ENCODE assay signal across 28 cellular contexts in the genomic region with DNA sequence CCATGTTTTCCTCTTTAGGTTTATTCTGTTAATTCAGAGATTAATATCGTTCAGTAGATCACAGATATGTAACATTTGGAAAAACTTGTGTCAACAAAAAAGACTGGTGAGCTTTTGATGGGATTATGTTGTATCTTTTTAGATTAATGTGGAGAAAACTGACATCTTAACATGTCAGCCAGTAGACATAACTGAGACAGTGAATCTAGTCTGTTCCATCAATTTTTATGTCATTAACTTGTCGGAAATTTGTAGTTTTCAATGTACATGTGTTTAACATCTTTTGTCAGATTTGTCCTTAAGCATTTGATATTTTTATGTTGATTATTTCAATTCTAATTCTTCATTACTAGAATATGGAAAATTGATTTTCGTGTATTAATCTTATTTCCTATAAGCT. TPM values are rescaled to one million over a fixed set of nuclear protein-coding genes. Genes with fewer than 3 reads are reported as not detected.
"Had no signal": no experiment of that assay in that cellular context is flagged by ENCODE, and none has a peak within 500 bp of the region (broad histone marks: within the 10 kb centered on the region; RNA-seq: fewer than 3 reads in every experiment).

No MANE protein-coding gene starts in this region.

- FAIRE-seq: colon, endometrium, endothelial cell of umbilical vein, frontal cortex had no signal

- H3K27ac ChIP-seq: colonic mucosa, coronary artery, dorsolateral prefrontal cortex, epithelial cell of prostate, esophagus muscularis mucosa, esophagus squamous epithelium, foreskin keratinocyte, gastrocnemius medialis, gastroesophageal sphincter, heart left ventricle, heart right ventricle had no signal

- H3K4me3 ChIP-seq: colonic mucosa, coronary artery, dorsolateral prefrontal cortex, esophagus muscularis mucosa, esophagus squamous epithelium, gastrocnemius medialis, gastroesophageal sphincter, heart left ventricle, heart right ventricle had no signal

- DNase-seq: colonic mucosa; cortex of kidney; dermis blood vessel endothelial cell; dorsolateral prefrontal cortex; effector CD4-positive, alpha-beta T cell; effector CD8-positive, alpha-beta T cell; effector memory CD4-positive, alpha-beta T cell; effector memory CD8-positive, alpha-beta T cell; endodermal cell; erythroblast; esophagus squamous epithelium; foreskin fibroblast; foreskin keratinocyte; foreskin melanocyte; gastrocnemius medialis; glutamatergic neuron; head of caudate nucleus; heart left ventricle; heart right ventricle had no signal

- H3K9me3 ChIP-seq: colonic mucosa, esophagus muscularis mucosa, esophagus squamous epithelium, gastrocnemius medialis, gastroesophageal sphincter, heart right ventricle had no signal

- H3K36me3 ChIP-seq: colonic mucosa, esophagus muscularis mucosa, esophagus squamous epithelium, gastrocnemius medialis, gastroesophageal sphincter, heart left ventricle, heart right ventricle had no signal

- H3K27me3 ChIP-seq: colonic mucosa, dorsolateral prefrontal cortex, esophagus muscularis mucosa, esophagus squamous epithelium, foreskin keratinocyte, gastrocnemius medialis, gastroesophageal sphincter, heart left ventricle, heart right ventricle had no signal

- H3K4me1 ChIP-seq: colonic mucosa, esophagus muscularis mucosa, esophagus squamous epithelium, foreskin keratinocyte, gastrocnemius medialis, gastroesophageal sphincter, heart left ventricle, heart right ventricle had no signal

RNA-seq across cellular contexts. Expression of a gene that starts 42.0 kb away (rescaled TPM):
- polyA plus RNA-seq: endothelial cell of umbilical vein, fibroblast of lung, foreskin keratinocyte, heart left ventricle, heart right ventricle had no signal

RNA-seq across cellular contexts. Expression of a gene that starts 58.5 kb away (rescaled TPM):
- polyA plus RNA-seq: endothelial cell of umbilical vein had no signal
